8 cellular contexts compared by ENCODE assay signal in genomic region chr14:73743431-73743931, GRCh38. TPM values are rescaled to one million over a fixed set of nuclear protein-coding genes. Genes with fewer than 3 reads are reported as not detected.
DNase-seq lines count a peak whose midpoint lies in the region; ATAC-seq and TF ChIP-seq lines count a peak whose summit lies in the region.

No MANE protein-coding gene starts in this region.

- in situ Hi-C loops in brain microvascular endothelial cell (cut with HindIII; ENCODE audit: low pct_ligation_motif_present, low sequenced_read_pairs): no loop called here

- H3K79me1 ChIP-seq in trophoblast cell (ENCODE audit: low read length): peaks cover 29% of the 10 kb centered on the region

- H2BK5ac ChIP-seq in trophoblast cell (ENCODE audit: low read depth, low read length, poor library complexity): no peak overlapping the region

- peak overlapping the region; percentile 8 for H3K18ac ChIP-seq in trophoblast cell (ENCODE audit: low read length)

- ATAC-seq in GM19025 (IDR thresholded peaks at IDR 0.05; ENCODE audit: low read depth, unreplicated experiment) (peak; percentile 59), HG03432 (IDR thresholded peaks at IDR 0.05; ENCODE audit: unreplicated experiment) (peak; percentile 59), WTC11 (no peak), GM19328 (IDR thresholded peaks at IDR 0.05; ENCODE audit: unreplicated experiment) (no peak)

- H3K36me3 ChIP-seq in trophoblast cell (ENCODE audit: control insufficient read depth in 1 of 2, insufficient read depth in 2 of 2, low read length in 2 of 2) (peaks cover 15 to 17% of the 10 kb centered on the region in 2 experiments), brain microvascular endothelial cell (replicated peaks) (peaks cover 14% of the 10 kb centered on the region)

- H2BK12ac ChIP-seq in trophoblast cell (ENCODE audit: low read length): no peak overlapping the region

- peak overlapping the region; percentile 2 for H3K14ac ChIP-seq in trophoblast cell (ENCODE audit: low read length)

- no peak overlapping the region for H4K91ac ChIP-seq in trophoblast cell (ENCODE audit: low read depth, low read length)

- DNase-seq in WTC11 (ENCODE audit: low spot score) (no peak), endothelial cell (ENCODE audit: low spot score) (peak; percentile 65), trophoblast cell (no peak), cerebellar nuclear complex (lab: John Stamatoyannopoulos, UW) (no peak), brain microvascular endothelial cell (no peak)

- CTCF ChIA-PET in WTC11 (lab: Charles Lee): interaction anchor here (1.3 to 5.5 kb wide), 6 partner anchors 11 to 83 kb away, joined by 3 to 74 read pairs (median 8); a partner anchor contains a TSS

- H3K9me3 Mint-ChIP-seq in WTC11: no peaks in the 10 kb centered on the region
- H3K9me3 Mint-ChIP-seq in endothelial cell (ENCODE audit: unreplicated experiment): no peaks in the 10 kb centered on the region

- H4K8ac ChIP-seq in trophoblast cell (ENCODE audit: low read depth, low read length): no peak overlapping the region

- peak overlapping the region; percentile 20 for H2AFZ ChIP-seq in trophoblast cell (ENCODE audit: insufficient read depth, low read length, poor library complexity)

- H3K27ac Mint-ChIP-seq in WTC11 (peak overlapping the region; percentile 68; the same call in 1 of the 2 replicates), endothelial cell (ENCODE audit: unreplicated experiment) (peak overlapping the region; percentile 92)

- H3K4me2 ChIP-seq in trophoblast cell (ENCODE audit: low read length): no peak overlapping the region

- no peak overlapping the region for H3K4me3 ChIP-seq in trophoblast cell (ENCODE audit: low read depth, low read length)
- no peak overlapping the region for H3K4me3 ChIP-seq in brain microvascular endothelial cell (ENCODE audit: low read depth, low read length)

- H3K27me3 ChIP-seq in trophoblast cell (ENCODE audit: insufficient read depth, low read length) (no peaks in the 10 kb centered on the region), brain microvascular endothelial cell (replicated peaks) (no peaks in the 10 kb centered on the region)

- no peaks in the 10 kb centered on the region for H3K36me3 Mint-ChIP-seq in WTC11
- no peaks in the 10 kb centered on the region for H3K36me3 Mint-ChIP-seq in endothelial cell (ENCODE audit: low read depth, unreplicated experiment)

- H3K4me3 Mint-ChIP-seq in WTC11 (no peak overlapping the region), endothelial cell (ENCODE audit: unreplicated experiment) (peak overlapping the region; percentile 85)

- H3K4me1 Mint-ChIP-seq in WTC11 (peaks cover 65% of the 10 kb centered on the region), endothelial cell (ENCODE audit: unreplicated experiment) (peaks cover 75% of the 10 kb centered on the region)

- no peaks in the 10 kb centered on the region for H3K9me3 ChIP-seq in trophoblast cell (ENCODE audit: insufficient read depth, low read depth, low read length)

- peaks cover 47% of the 10 kb centered on the region for H3K79me2 ChIP-seq in trophoblast cell (ENCODE audit: control insufficient read depth, insufficient read depth, low read length, poor library complexity)

- no peak overlapping the region for H3K23ac ChIP-seq in trophoblast cell (ENCODE audit: low read length)

- POLR2A ChIA-PET in WTC11 (lab: Charles Lee): interaction anchor here (1.0 kb wide), 1 partner anchor 15 kb away, joined by 3 read pairs; no protein-coding TSS in a partner anchor

- TF ChIP-seq CTCF in WTC11 (IDR thresholded peaks at IDR 0.05) (no peak), endothelial cell (IDR thresholded peaks at IDR 0.05; ENCODE audit: unreplicated experiment) (no peak), brain microvascular endothelial cell (IDR thresholded peaks at IDR 0.05; ENCODE audit: low read depth, low read length, missing control alignments) (no peak)

- H2BK120ac ChIP-seq in trophoblast cell (ENCODE audit: insufficient read depth, low read length, poor library complexity): no peak overlapping the region

- H3K4ac ChIP-seq in trophoblast cell (ENCODE audit: low read depth, low read length): peak overlapping the region; percentile 53

- no CpG with 5 or more reads among the region's 11 CpGs for WGBS in trophoblast cell (ENCODE audit: extremely low coverage, insufficient coverage, insufficient read length)

- no peak overlapping the region for H2AK5ac ChIP-seq in trophoblast cell (ENCODE audit: low read length)

- H3K27me3 Mint-ChIP-seq in WTC11 (ENCODE audit: low read depth): no peaks in the 10 kb centered on the region
- peaks cover 19% of the 10 kb centered on the region for H3K27me3 Mint-ChIP-seq in endothelial cell (ENCODE audit: unreplicated experiment)

- H3K4me1 ChIP-seq in trophoblast cell (ENCODE audit: control insufficient read depth in 1 of 2, insufficient read depth in 2 of 2, low read length in 2 of 2): peaks cover 69 to 73% of the 10 kb centered on the region in 2 experiments

- H4K12ac ChIP-seq in trophoblast cell (ENCODE audit: low read depth, low read length): no peak overlapping the region

- H3K9ac ChIP-seq in trophoblast cell (ENCODE audit: low read length): no peak overlapping the region

- H3K27ac ChIP-seq in trophoblast cell (ENCODE audit: low read depth, low read length) (no peak overlapping the region), brain microvascular endothelial cell (no peak overlapping the region)

TF ChIP-seq in WTC11, 78 proteins besides CTCF, POLR2A, EP300 and RAD21:
- TF ChIP-seq NR1H2 (CRISPR knock-in tag; IDR thresholded peaks at IDR 0.05) (no peak), ZNF423 (CRISPR knock-in tag; IDR thresholded peaks at IDR 0.05) (no peak)

RNA-seq across cellular contexts. Expression of gene PNMA1, which starts 29.3 kb away (rescaled TPM):
- 46.0 to 50.2 TPM (median 49.6 TPM) in 3 replicates for total RNA-seq in WTC11 (2021)
- total RNA-seq in endothelial cell (ENCODE audit: unreplicated experiment): 32.7 TPM
- 19.1 and 19.3 TPM in 2 replicates for polyA plus RNA-seq in trophoblast cell (2013)

Comparison
In these comparisons a context has a peak if more than half of its experiments do, and no peak if none do; other contexts are left out.
1. ATAC-seq: peak in GM19025 (single experiment) and HG03432 (single experiment); none in WTC11 (single experiment) and GM19328 (single experiment).